Comparison of ENCODE assay signal across 12 cellular contexts in the genomic region with DNA sequence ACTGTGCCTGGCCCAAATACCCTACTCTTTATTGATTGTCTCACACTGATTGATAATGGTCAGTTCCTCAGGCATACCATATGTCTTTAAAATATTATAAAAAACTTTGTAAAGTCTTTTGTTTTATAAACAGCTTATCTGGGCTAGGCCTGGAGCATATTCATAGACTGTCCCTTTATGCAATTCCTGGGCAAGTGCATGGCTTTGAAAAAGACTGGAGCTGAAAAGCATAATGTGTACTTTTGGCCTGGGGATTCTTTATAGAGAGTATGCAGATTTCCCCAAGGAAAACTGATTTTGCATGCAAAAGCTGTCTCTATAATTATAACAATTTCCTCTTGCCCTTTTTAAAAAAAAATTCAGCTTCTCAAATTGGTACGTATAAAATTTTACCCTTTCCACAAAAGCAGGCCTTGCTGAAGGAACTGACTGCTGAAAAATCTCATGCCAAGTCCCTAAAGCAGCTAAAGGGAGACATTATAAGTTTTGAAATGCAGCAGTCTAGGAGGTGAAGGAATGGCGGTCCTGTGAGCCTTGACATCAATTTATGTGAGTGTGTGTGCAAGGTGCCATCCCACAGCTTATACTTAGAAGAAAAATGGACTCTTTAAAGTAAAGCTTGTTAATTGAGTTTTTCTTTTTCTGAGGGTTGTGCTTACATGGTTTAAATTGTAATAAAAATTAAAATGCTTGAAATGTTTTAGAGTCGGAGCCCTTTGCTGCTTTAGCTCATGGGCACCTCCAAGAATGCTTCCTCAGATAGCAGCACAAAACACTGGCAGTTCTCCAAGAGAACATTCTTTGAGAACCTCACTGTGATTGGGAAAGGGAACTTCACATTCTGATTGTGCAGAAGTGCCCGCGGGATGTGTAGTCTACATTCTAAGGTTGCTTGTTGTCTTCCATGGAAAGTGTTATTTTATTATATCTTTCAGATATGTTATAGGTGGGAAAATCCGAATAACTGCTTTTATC. TPM values are rescaled to one million over a fixed set of nuclear protein-coding genes. Genes with fewer than 3 reads are reported as not detected.
DNase-seq lines count a peak whose midpoint lies in the region; ATAC-seq and TF ChIP-seq lines count a peak whose summit lies in the region.
"Had no signal": no experiment of that assay in that cellular context is flagged by ENCODE, and none has a peak within 500 bp of the region (broad histone marks: within the 10 kb centered on the region; RNA-seq: fewer than 3 reads in every experiment).

No MANE protein-coding gene starts in this region.

- H3K9me3 ChIP-seq in right atrium auricular region = no peaks in the 10 kb centered on the region
- H3K9me3 ChIP-seq: A549, spleen had no signal

- H3K79me2 ChIP-seq in GM23338 (replicated peaks; ENCODE audit: insufficient read depth) = no peaks in the 10 kb centered on the region; the same call in 1 of the 2 replicates

- ATAC-seq in Right ventricle myocardium inferior (peak; percentile 88), GM23338 (no peak), GM21515 (IDR thresholded peaks at IDR 0.05; ENCODE audit: unreplicated experiment) (no peak)
- ATAC-seq in activated CD4-positive, CD25-positive, alpha-beta regulatory T cell treated with anti-CD3 and anti-CD28 coated beads, Interleukin-2, amount 50 U/mL, for 24 hours = no peak
- ATAC-seq: A549, K562 had no signal

- no peaks in the 10 kb centered on the region for H3K27me3 ChIP-seq in right atrium auricular region
- no peaks in the 10 kb centered on the region for H3K27me3 ChIP-seq in H7 (ENCODE audit: control insufficient read depth, insufficient read depth, low read length)
- H3K27me3 ChIP-seq in GM23338 (ENCODE audit: insufficient read depth) = no peaks in the 10 kb centered on the region
- H3K27me3 ChIP-seq: spleen had no signal

- H3K4me2 ChIP-seq in GM23338 = no peak overlapping the region
- H3K4me2 ChIP-seq: A549 had no signal

- TF ChIP-seq CTCF in right atrium auricular region (IDR thresholded peaks at IDR 0.05) (no peak), chondrocyte (IDR thresholded peaks at IDR 0.05) (no peak), GM23338 (conservative IDR thresholded peaks at IDR 0.05; ENCODE audit: low read depth in 2 of 2) (no peak)

- H3K36me3 ChIP-seq in right atrium auricular region (no peaks in the 10 kb centered on the region), H7 (replicated peaks; ENCODE audit: control insufficient read depth, insufficient read depth, low read length) (no peaks in the 10 kb centered on the region), GM23338 (ENCODE audit: insufficient read depth) (no peaks in the 10 kb centered on the region)
- H3K36me3 ChIP-seq: spleen had no signal

- no peak overlapping the region for H2AFZ ChIP-seq in GM23338

- H3K9me3 Mint-ChIP-seq in chondrocyte (ENCODE audit: low read depth) (no peaks in the 10 kb centered on the region), GM23338 (no peaks in the 10 kb centered on the region)

- intact Hi-C loops in Right ventricle myocardium inferior (cut with DNase I) = loop anchor here (2.0 kb wide), 1 partner anchor 44 kb away; the partner anchor contains the start of gene PLCB4

- no peak for DNase-seq in Right ventricle myocardium inferior (ENCODE audit: missing footprints)
- DNase-seq in right atrium auricular region (ENCODE audit: low spot score) = no peak
- no peak for DNase-seq in chondrocyte (ENCODE audit: low spot score)
- peak; percentile 84 for DNase-seq in iris pigment epithelial cell (ENCODE audit: low read depth)
- no peak for DNase-seq in H7
- DNase-seq in GM23338 (ENCODE audit: low spot score) = no peak
- DNase-seq: NCI-H2081 treated with DMSO at 0.1 percent for 48 hours, spleen had no signal

- H3F3A ChIP-seq in GM23338 (replicated peaks; ENCODE audit: low read depth) = no peaks in the 10 kb centered on the region

- H3K36me3 Mint-ChIP-seq in chondrocyte (ENCODE audit: low read depth) (peaks cover 1% of the 10 kb centered on the region), GM23338 (ENCODE audit: low read depth) (no peaks in the 10 kb centered on the region)

- H3K4me1 Mint-ChIP-seq in chondrocyte (ENCODE audit: low read depth) (peaks cover 47% of the 10 kb centered on the region), GM23338 (peaks cover 2% of the 10 kb centered on the region; the same call in 1 of the 3 replicates)

- H3K9me2 ChIP-seq in GM23338 (ENCODE audit: insufficient read depth) = no peaks in the 10 kb centered on the region

- H3K4me1 ChIP-seq in right atrium auricular region (peaks cover 0 to 56% of the 10 kb centered on the region in 2 donors), GM23338 (ENCODE audit: insufficient read depth) (no peaks in the 10 kb centered on the region)
- H3K4me1 ChIP-seq: spleen had no signal

- H3K27me3 Mint-ChIP-seq in chondrocyte (ENCODE audit: low read depth) (no peaks in the 10 kb centered on the region), GM23338 (ENCODE audit: insufficient read depth, low read depth, poor library complexity) (no peaks in the 10 kb centered on the region)

- H3K4me3 ChIP-seq in right atrium auricular region = no peak overlapping the region
- H3K4me3 ChIP-seq in H7 (ENCODE audit: insufficient read depth, low read depth, low read length) = no peak overlapping the region
- no peak overlapping the region for H3K4me3 ChIP-seq in GM23338
- H3K4me3 ChIP-seq: A549, K562, spleen had no signal

- H3K27ac ChIP-seq in right atrium auricular region (peak overlapping the region in 1 of 2 donors; percentile 70), GM23338 (ENCODE audit: low read depth) (no peak overlapping the region)
- H3K27ac ChIP-seq: A549, spleen had no signal

- no peak overlapping the region for H3K4me3 Mint-ChIP-seq in chondrocyte (ENCODE audit: unreplicated experiment)
- no peak overlapping the region for H3K4me3 Mint-ChIP-seq in GM23338

- H4K20me1 ChIP-seq in GM23338 (replicated peaks; ENCODE audit: insufficient read depth) = no peaks in the 10 kb centered on the region

- H3K27ac Mint-ChIP-seq in chondrocyte (ENCODE audit: unreplicated experiment) (peak overlapping the region; percentile 85), GM23338 (no peak overlapping the region)

TF ChIP-seq in GM23338, 12 proteins besides CTCF, POLR2A, EP300 and RAD21 (continues in another document):
- TF ChIP-seq STAT1 (IDR thresholded peaks at IDR 0.05; ENCODE audit: unreplicated experiment) (no peak), ZNF331 (CRISPR knock-in tag; IDR thresholded peaks at IDR 0.05; ENCODE audit: low read depth) (no peak), EZH2 (IDR thresholded peaks at IDR 0.05; ENCODE audit: low read depth, unreplicated experiment) (no peak), ZNF114 (CRISPR knock-in tag; IDR thresholded peaks at IDR 0.05) (no peak), JUNB (IDR thresholded peaks at IDR 0.05; ENCODE audit: unreplicated experiment) (no peak), NANOG (IDR thresholded peaks at IDR 0.05; ENCODE audit: borderline replicate concordance) (no peak), CREB1 (CRISPR knock-in tag; IDR thresholded peaks at IDR 0.05; ENCODE audit: low read depth) (no peak), EZH2phosphoT487 (IDR thresholded peaks at IDR 0.05; ENCODE audit: unreplicated experiment) (no peak), POLR2AphosphoS5 (IDR thresholded peaks at IDR 0.05; ENCODE audit: low read depth) (no peak)
- TF ChIP-seq, protein P1, sequence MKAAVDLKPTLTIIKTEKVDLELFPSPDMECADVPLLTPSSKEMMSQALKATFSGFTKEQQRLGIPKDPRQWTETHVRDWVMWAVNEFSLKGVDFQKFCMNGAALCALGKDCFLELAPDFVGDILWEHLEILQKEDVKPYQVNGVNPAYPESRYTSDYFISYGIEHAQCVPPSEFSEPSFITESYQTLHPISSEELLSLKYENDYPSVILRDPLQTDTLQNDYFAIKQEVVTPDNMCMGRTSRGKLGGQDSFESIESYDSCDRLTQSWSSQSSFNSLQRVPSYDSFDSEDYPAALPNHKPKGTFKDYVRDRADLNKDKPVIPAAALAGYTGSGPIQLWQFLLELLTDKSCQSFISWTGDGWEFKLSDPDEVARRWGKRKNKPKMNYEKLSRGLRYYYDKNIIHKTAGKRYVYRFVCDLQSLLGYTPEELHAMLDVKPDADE (IDR thresholded peaks at IDR 0.05) = no peak
- TF ChIP-seq, protein P2, sequence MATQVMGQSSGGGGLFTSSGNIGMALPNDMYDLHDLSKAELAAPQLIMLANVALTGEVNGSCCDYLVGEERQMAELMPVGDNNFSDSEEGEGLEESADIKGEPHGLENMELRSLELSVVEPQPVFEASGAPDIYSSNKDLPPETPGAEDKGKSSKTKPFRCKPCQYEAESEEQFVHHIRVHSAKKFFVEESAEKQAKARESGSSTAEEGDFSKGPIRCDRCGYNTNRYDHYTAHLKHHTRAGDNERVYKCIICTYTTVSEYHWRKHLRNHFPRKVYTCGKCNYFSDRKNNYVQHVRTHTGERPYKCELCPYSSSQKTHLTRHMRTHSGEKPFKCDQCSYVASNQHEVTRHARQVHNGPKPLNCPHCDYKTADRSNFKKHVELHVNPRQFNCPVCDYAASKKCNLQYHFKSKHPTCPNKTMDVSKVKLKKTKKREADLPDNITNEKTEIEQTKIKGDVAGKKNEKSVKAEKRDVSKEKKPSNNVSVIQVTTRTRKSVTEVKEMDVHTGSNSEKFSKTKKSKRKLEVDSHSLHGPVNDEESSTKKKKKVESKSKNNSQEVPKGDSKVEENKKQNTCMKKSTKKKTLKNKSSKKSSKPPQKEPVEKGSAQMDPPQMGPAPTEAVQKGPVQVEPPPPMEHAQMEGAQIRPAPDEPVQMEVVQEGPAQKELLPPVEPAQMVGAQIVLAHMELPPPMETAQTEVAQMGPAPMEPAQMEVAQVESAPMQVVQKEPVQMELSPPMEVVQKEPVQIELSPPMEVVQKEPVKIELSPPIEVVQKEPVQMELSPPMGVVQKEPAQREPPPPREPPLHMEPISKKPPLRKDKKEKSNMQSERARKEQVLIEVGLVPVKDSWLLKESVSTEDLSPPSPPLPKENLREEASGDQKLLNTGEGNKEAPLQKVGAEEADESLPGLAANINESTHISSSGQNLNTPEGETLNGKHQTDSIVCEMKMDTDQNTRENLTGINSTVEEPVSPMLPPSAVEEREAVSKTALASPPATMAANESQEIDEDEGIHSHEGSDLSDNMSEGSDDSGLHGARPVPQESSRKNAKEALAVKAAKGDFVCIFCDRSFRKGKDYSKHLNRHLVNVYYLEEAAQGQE (IDR thresholded peaks at IDR 0.05; ENCODE audit: unreplicated experiment) = no peak

RNA-seq across cellular contexts. Expression of gene PLCB4, which starts 43.9 kb away (rescaled TPM):
- total RNA-seq in Right ventricle myocardium inferior (27.7 TPM), right atrium auricular region (10 to 100 TPM; 14.3 to 32.4 TPM), chondrocyte (13.3 to 26.1 TPM (median 13.3 TPM) in 3 replicates)
- total RNA-seq in H7 (2014; rRNA removed; shearing (Covaris generic)) = 3.4 and 4.7 TPM in 2 replicates
- total RNA-seq in GM23338 (2014; rRNA removed; shearing (Covaris generic)) = 5.9 and 16.1 TPM in 2 replicates
- polyA plus RNA-seq in GM23338 (2016; fragmentation: Nextera tagmentation; extraction: Ambion mirVana) = 3.5 and 6.5 TPM in 2 replicates
